Comparison of ENCODE assay signal across 8 cellular contexts in genomic region chr12:64608901-64609542, GRCh38. TPM values are rescaled to one million over a fixed set of nuclear protein-coding genes. Genes with fewer than 3 reads are reported as not detected.
DNase-seq lines count a peak whose midpoint lies in the region; ATAC-seq and TF ChIP-seq lines count a peak whose summit lies in the region.

No MANE protein-coding gene starts in this region.

- H3K4me1 ChIP-seq in DOHH2 (ENCODE audit: control insufficient read depth, low read length) (peaks cover 37% of the 10 kb centered on the region), HUES6 (ENCODE audit: control insufficient read depth, insufficient read depth, low read length) (0 out of 2 replicates have a peak, but pooled peaks cover 5% of the 10 kb centered on the region), spleen (peaks cover 16 to 46% (median 30%) of the 10 kb centered on the region in 6 donors)

- WGBS in spleen, 5 donors: 3 to 5% (median 4%) methylated on average over 16 of the region's 16 CpGs

- H3K4me2 ChIP-seq in DOHH2 (ENCODE audit: low read length): peak overlapping the region; percentile 78

- intact Hi-C loops in spleen (cut with DNase I; ENCODE audit: low total_unique reads): loop anchor here (10.0 kb wide), 1 partner anchor 54 kb away; no protein-coding TSS in a partner anchor

- H3F3A ChIP-seq in DOHH2 (ENCODE audit: control insufficient read depth, insufficient read depth): peaks cover 30% of the 10 kb centered on the region

- no peaks in the 10 kb centered on the region for H3K27me3 ChIP-seq in DOHH2 (ENCODE audit: control insufficient read depth, low read length)
- no peaks in the 10 kb centered on the region for H3K27me3 ChIP-seq in HUES6 (ENCODE audit: control insufficient read depth, insufficient read depth, low read length)
- H3K27me3 ChIP-seq in spleen (replicated peaks in 1 of 7): no peaks in the 10 kb centered on the region

- TF ChIP-seq CTCF in DOHH2 (IDR thresholded peaks at IDR 0.05; ENCODE audit: low read depth, low read length, poor library complexity, severe bottlenecking) (peak; percentile 39), astrocyte of the cerebellum (IDR thresholded peaks at IDR 0.05; ENCODE audit: low read depth, low read length, missing control alignments) (peak; percentile 16), spleen (IDR thresholded peaks at IDR 0.05 in 8 of 11, conservative IDR thresholded peaks at IDR 0.05 in 3 of 11) (peak in 1 of 11 experiments; percentile 9)

- peak overlapping the region; percentile 89 for H3K27ac ChIP-seq in DOHH2 (ENCODE audit: low read depth, low read length)
- peak overlapping the region; percentile 93; the same call in 1 of the 2 replicates for H3K27ac ChIP-seq in HUES6 (ENCODE audit: low read depth, low read length)
- H3K27ac ChIP-seq in spleen: peak overlapping the region; percentile 93 to 99 (median 96)

- TF ChIP-seq POLR2A in spleen (IDR thresholded peaks at IDR 0.05): no peak

- H3K9ac ChIP-seq in HUES6 (ENCODE audit: low read length): peak overlapping the region; percentile 76

- peaks cover 45% of the 10 kb centered on the region for H3K79me2 ChIP-seq in DOHH2 (ENCODE audit: control insufficient read depth, low read length)

- H3K4me3 ChIP-seq in DOHH2 (ENCODE audit: low read length) (peak overlapping the region; percentile 85), HUES6 (ENCODE audit: low read depth, low read length) (peak overlapping the region; percentile 93), astrocyte of the cerebellum (ENCODE audit: low read depth, low read length) (peak overlapping the region; percentile 88), spleen (peak overlapping the region; percentile 88 to 99 (median 97))

- H3K36me3 ChIP-seq in DOHH2 (ENCODE audit: control insufficient read depth, low read length): peaks cover 25% of the 10 kb centered on the region
- no peaks in the 10 kb centered on the region for H3K36me3 ChIP-seq in HUES6 (ENCODE audit: control insufficient read depth, insufficient read depth, low read length)
- H3K36me3 ChIP-seq in spleen: peaks cover 0 to 2% (median 0%) of the 10 kb centered on the region in 6 donors

- H3K9me2 ChIP-seq in DOHH2 (replicated peaks; ENCODE audit: control insufficient read depth, low read length): no peaks in the 10 kb centered on the region

- DNase-seq in SK-MEL-5 (ENCODE audit: low read depth, low spot score) (peak; percentile 76), astrocyte of the cerebellum (ENCODE audit: low read depth) (no peak), iPS-NIHi11 (ENCODE audit: low spot score) (peak; percentile 67), spleen (no peak), cortex of kidney (lab: John Stamatoyannopoulos, UW) (no peak)

- in situ Hi-C loops in SK-MEL-5 (cut with HindIII; ENCODE audit: low pct_unique_long_range_greater_than_20kb, low sequenced_read_pairs): no loop called here
- in situ Hi-C loops in astrocyte of the cerebellum (cut with HindIII; ENCODE audit: low sequenced_read_pairs): no loop called here

- H3K9me3 ChIP-seq in DOHH2 (ENCODE audit: control insufficient read depth, insufficient read depth, low read length) (no peaks in the 10 kb centered on the region), HUES6 (ENCODE audit: control insufficient read depth, insufficient read depth, low read depth, low read length) (no peaks in the 10 kb centered on the region), spleen (no peaks in the 10 kb centered on the region)

- no peaks in the 10 kb centered on the region for H4K20me1 ChIP-seq in DOHH2 (ENCODE audit: control insufficient read depth, insufficient read depth, low read depth, low read length)

- peak; percentile 20 for ATAC-seq in GM21360 (IDR thresholded peaks at IDR 0.05; ENCODE audit: unreplicated experiment)

RNA-seq across cellular contexts. Expression of gene RASSF3, which starts 1.3 kb away (rescaled TPM):
- total RNA-seq in SK-MEL-5 (2014; rRNA removed; shearing (Covaris generic)): 111 and 117 TPM in 2 replicates
- 104 and 124 TPM in 2 replicates for polyA plus RNA-seq in SK-MEL-5 (2015; cell fraction: cytosol; rRNA removed)
- polyA plus RNA-seq in SK-MEL-5 (2015; cell fraction: nucleus; rRNA removed): 43.5 and 48.6 TPM in 2 replicates
- total RNA-seq in spleen: 100 to 1,000 TPM in 3 of 7 donors, 10 to 100 TPM in 4; 69.1 to 120 (median 97.0) TPM
- 10 to 100 TPM; 31.0 to 51.5 (median 31.8) TPM for polyA plus RNA-seq in spleen

Comparison
In these comparisons a context has a peak if more than half of its experiments do, and no peak if none do; other contexts are left out.
1. DNase-seq: peak in SK-MEL-5 (single experiment) and iPS-NIHi11 (single experiment); none in astrocyte of the cerebellum (single experiment), spleen (single experiment) and cortex of kidney (single experiment).
2. Peak in every context shown above with its lines, with median percentiles within 50 percentile points of each other: H3K27ac ChIP-seq and H3K4me3 ChIP-seq.